In the genomic region with DNA sequence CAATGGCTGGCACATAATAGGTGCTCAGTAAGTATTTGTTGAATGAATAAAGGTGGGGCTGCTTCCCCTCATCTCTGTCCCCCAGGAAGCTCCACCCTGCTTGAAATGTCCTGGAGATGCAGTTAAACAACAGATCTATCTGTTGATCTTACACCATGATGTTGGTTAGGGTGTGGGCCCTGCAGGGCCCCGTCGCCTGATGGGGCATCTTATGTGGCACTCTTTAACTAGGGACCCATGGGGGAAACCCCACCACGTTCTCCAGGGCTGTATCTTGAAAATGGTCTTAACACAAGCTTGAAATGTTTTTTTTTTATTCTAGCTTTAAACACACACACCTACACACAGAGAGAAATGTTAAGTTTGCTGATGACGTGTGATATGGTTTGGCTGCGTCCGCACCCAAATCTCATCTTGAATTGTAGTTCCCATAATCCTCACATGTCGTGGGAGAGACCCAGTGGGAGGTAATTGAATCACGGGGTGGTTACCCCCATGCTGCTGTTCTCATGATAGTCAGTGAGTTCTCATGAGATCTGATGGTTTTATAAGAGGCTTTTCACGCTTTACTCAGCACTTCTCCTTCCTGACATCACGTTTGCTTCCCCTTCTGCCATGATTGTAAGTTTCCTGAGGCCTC, we compare ENCODE assay signal across 17 cellular contexts.
"Had no signal": no experiment of that assay in that cellular context is flagged by ENCODE, and none has a peak within 500 bp of the region (broad histone marks: within the 10 kb centered on the region; RNA-seq: fewer than 3 reads in every experiment).

No MANE protein-coding gene starts in this region.

- H3K9me3 ChIP-seq: esophagus squamous epithelium, mucosa of descending colon, tibial nerve had no signal

- H3K27ac Mint-ChIP-seq: activated CD8-positive, alpha-beta memory T cell treated with anti-CD3 and anti-CD28 coated beads, Interleukin-2, amount 10 ng/mL, durations not matched to agents 7 days and 5 days; memory B cell; naive B cell; stimulated activated naive CD8-positive, alpha-beta T cell treated with anti-CD3 and anti-CD28 coated beads, Interleukin-15, Interleukin-2, amounts not matched to agents 100 ng/mL and 50 ng/mL, for 24 hours; T-helper 1 cell treated with Interleukin-12 subunit alpha and Interleukin-12 subunit beta and Interleukin-4 antibody, amounts not matched to agents 30 μg/mL and 1 μg/mL, for 36 hours had no signal

- H3K27me3 Mint-ChIP-seq: activated CD8-positive, alpha-beta memory T cell treated with anti-CD3 and anti-CD28 coated beads, Interleukin-2, amount 10 ng/mL, durations not matched to agents 7 days and 5 days; memory B cell; stimulated activated naive CD8-positive, alpha-beta T cell treated with anti-CD3 and anti-CD28 coated beads, Interleukin-15, Interleukin-2, amounts not matched to agents 100 ng/mL and 50 ng/mL, for 24 hours had no signal

- H3K36me3 ChIP-seq: brain microvascular endothelial cell, esophagus squamous epithelium, spleen, tibial nerve, WERI-Rb-1 had no signal

- ATAC-seq: activated CD8-positive, alpha-beta memory T cell treated with anti-CD3 and anti-CD28 coated beads, Interleukin-2, amount 10 ng/mL, durations not matched to agents 7 days and 5 days; left ventricle myocardium superior; mucosa of descending colon had no signal

- H3K27me3 ChIP-seq: brain microvascular endothelial cell, tibial nerve had no signal

- H3K27ac ChIP-seq: brain microvascular endothelial cell, esophagus squamous epithelium, spleen, tibial nerve, WERI-Rb-1 had no signal

- H3K4me3 Mint-ChIP-seq: activated CD8-positive, alpha-beta memory T cell treated with anti-CD3 and anti-CD28 coated beads, Interleukin-2, amount 10 ng/mL, durations not matched to agents 7 days and 5 days; memory B cell; stimulated activated naive CD8-positive, alpha-beta T cell treated with anti-CD3 and anti-CD28 coated beads, Interleukin-15, Interleukin-2, amounts not matched to agents 100 ng/mL and 50 ng/mL, for 24 hours; T-helper 1 cell treated with Interleukin-12 subunit alpha and Interleukin-12 subunit beta and Interleukin-4 antibody, amounts not matched to agents 30 μg/mL and 1 μg/mL, for 36 hours had no signal

- DNase-seq: activated CD4-positive, alpha-beta T cell treated with anti-CD3 and anti-CD28 coated beads, Interleukin-2, amount 50 U/mL, for 48 hours; activated CD8-positive, alpha-beta memory T cell treated with anti-CD3 and anti-CD28 coated beads, Interleukin-2, amount 10 ng/mL, durations not matched to agents 7 days and 5 days; activated naive CD4-positive, alpha-beta T cell; aorta; brain microvascular endothelial cell; cerebellar nuclear complex; effector CD8-positive, alpha-beta T cell; esophagus squamous epithelium; left ventricle myocardium superior; naive B cell; spleen; WERI-Rb-1 had no signal

- H3K4me1 Mint-ChIP-seq: memory B cell, naive B cell had no signal

- H3K36me3 Mint-ChIP-seq: activated CD8-positive, alpha-beta memory T cell treated with anti-CD3 and anti-CD28 coated beads, Interleukin-2, amount 10 ng/mL, durations not matched to agents 7 days and 5 days; memory B cell; naive B cell had no signal

- H3K4me1 ChIP-seq: esophagus squamous epithelium, tibial nerve had no signal

- H3K4me3 ChIP-seq: esophagus squamous epithelium, mucosa of descending colon, spleen, tibial nerve had no signal
